In the genomic region with DNA sequence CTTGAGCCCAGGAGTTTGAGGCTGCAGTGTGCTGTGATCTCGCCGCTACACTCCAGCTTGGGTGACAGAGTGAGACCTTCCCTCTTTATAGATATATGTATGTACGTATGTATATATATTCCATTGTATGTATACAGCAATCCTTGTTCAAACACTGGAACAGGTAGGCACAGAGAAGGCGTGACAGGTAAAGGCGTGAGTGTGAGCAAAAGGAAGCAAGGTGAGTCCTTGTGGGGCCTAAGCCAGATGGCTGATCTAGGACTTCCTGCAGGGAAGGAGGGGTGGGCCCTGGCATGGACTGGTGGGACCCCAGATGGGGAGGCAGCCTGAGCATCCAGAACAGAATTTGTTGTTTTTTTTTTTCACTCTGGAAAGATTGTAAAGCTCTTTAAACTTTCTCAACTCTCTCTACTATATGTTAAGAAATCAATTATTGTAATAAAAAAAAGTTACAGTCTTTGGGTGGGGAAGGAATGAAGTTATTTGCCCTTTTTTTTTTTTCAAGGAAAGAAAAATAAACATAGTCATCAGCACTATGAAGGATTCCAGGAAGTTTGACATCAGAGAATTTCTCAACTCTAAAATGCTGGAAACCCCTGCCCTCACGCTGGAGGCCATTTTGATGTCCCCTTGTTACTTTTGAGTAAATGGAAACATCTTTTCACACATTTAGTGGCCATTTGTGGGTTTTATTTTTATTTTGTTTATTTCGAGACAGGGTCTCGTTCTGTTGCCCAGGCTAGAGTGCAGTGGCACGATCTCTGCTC, we compare ENCODE assay signal across 2 cellular contexts.
TF ChIP-seq lines count a peak whose summit lies in the region.

No MANE protein-coding gene starts in this region.

TF ChIP-seq in SK-N-SH, 30 proteins besides CTCF, POLR2A, EP300 and RAD21 (continued from another document):
- TF ChIP-seq MAX (IDR thresholded peaks at IDR 0.05; ENCODE audit: low read depth) (no peak), TAF1 (IDR thresholded peaks at IDR 0.05; ENCODE audit: borderline replicate concordance, low read depth, low read length) (no peak), MXI1 (IDR thresholded peaks at IDR 0.05; ENCODE audit: low read depth, low read length) (no peak), YY1 (IDR thresholded peaks at IDR 0.05; ENCODE audit: low read depth) (no peak), ZBTB33 (IDR thresholded peaks at IDR 0.05; ENCODE audit: borderline replicate concordance, low read depth) (no peak), USF1 (IDR thresholded peaks at IDR 0.05; ENCODE audit: borderline replicate concordance, low read depth) (no peak), MEF2A (IDR thresholded peaks at IDR 0.05; ENCODE audit: borderline replicate concordance, low read depth) (no peak), RXRA (IDR thresholded peaks at IDR 0.05; ENCODE audit: borderline replicate concordance, low read depth) (no peak), FOSL2 (IDR thresholded peaks at IDR 0.05; ENCODE audit: borderline replicate concordance, low read depth) (no peak), NRF1 (IDR thresholded peaks at IDR 0.05; ENCODE audit: low read depth, low read length) (no peak)
- TF ChIP-seq, protein P1, sequence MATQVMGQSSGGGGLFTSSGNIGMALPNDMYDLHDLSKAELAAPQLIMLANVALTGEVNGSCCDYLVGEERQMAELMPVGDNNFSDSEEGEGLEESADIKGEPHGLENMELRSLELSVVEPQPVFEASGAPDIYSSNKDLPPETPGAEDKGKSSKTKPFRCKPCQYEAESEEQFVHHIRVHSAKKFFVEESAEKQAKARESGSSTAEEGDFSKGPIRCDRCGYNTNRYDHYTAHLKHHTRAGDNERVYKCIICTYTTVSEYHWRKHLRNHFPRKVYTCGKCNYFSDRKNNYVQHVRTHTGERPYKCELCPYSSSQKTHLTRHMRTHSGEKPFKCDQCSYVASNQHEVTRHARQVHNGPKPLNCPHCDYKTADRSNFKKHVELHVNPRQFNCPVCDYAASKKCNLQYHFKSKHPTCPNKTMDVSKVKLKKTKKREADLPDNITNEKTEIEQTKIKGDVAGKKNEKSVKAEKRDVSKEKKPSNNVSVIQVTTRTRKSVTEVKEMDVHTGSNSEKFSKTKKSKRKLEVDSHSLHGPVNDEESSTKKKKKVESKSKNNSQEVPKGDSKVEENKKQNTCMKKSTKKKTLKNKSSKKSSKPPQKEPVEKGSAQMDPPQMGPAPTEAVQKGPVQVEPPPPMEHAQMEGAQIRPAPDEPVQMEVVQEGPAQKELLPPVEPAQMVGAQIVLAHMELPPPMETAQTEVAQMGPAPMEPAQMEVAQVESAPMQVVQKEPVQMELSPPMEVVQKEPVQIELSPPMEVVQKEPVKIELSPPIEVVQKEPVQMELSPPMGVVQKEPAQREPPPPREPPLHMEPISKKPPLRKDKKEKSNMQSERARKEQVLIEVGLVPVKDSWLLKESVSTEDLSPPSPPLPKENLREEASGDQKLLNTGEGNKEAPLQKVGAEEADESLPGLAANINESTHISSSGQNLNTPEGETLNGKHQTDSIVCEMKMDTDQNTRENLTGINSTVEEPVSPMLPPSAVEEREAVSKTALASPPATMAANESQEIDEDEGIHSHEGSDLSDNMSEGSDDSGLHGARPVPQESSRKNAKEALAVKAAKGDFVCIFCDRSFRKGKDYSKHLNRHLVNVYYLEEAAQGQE (IDR thresholded peaks at IDR 0.05; ENCODE audit: low read depth, low read length) = no peak

TF ChIP-seq in SK-N-SH treated with all-trans-retinoic acid at 6 μM for 48 hours, 23 proteins besides CTCF, POLR2A, EP300 and RAD21 (continued from another document):
- TF ChIP-seq PATZ1 (CRISPR knock-in tag; IDR thresholded peaks at IDR 0.05; ENCODE audit: borderline replicate concordance) (no peak), ZNF565 (CRISPR knock-in tag; conservative IDR thresholded peaks at IDR 0.05; ENCODE audit: low read depth) (no peak), ESRRG (CRISPR knock-in tag; IDR thresholded peaks at IDR 0.05) (no peak), ZNF8 (CRISPR knock-in tag; IDR thresholded peaks at IDR 0.05) (no peak), ZC3H10 (CRISPR knock-in tag; IDR thresholded peaks at IDR 0.05) (no peak), BACH2 (CRISPR knock-in tag; IDR thresholded peaks at IDR 0.05; ENCODE audit: borderline replicate concordance) (no peak), GLIS3 (CRISPR knock-in tag; IDR thresholded peaks at IDR 0.05) (no peak), PPARA (CRISPR knock-in tag; IDR thresholded peaks at IDR 0.05; ENCODE audit: borderline replicate concordance) (no peak), ZFP30 (CRISPR knock-in tag; IDR thresholded peaks at IDR 0.05) (no peak), CSRNP3 (CRISPR knock-in tag; IDR thresholded peaks at IDR 0.05) (no peak), SNAI2 (CRISPR knock-in tag; IDR thresholded peaks at IDR 0.05) (no peak), CSDC2 (CRISPR knock-in tag; IDR thresholded peaks at IDR 0.05) (no peak), ZFP3 (CRISPR knock-in tag; IDR thresholded peaks at IDR 0.05) (no peak), OSR1 (CRISPR knock-in tag; IDR thresholded peaks at IDR 0.05) (no peak), TOX (CRISPR knock-in tag; IDR thresholded peaks at IDR 0.05; ENCODE audit: borderline replicate concordance) (no peak), ZNF70 (CRISPR knock-in tag; IDR thresholded peaks at IDR 0.05) (no peak), ARNTL (CRISPR knock-in tag; IDR thresholded peaks at IDR 0.05; ENCODE audit: borderline replicate concordance, low read depth) (no peak)
- TF ChIP-seq, protein P2, sequence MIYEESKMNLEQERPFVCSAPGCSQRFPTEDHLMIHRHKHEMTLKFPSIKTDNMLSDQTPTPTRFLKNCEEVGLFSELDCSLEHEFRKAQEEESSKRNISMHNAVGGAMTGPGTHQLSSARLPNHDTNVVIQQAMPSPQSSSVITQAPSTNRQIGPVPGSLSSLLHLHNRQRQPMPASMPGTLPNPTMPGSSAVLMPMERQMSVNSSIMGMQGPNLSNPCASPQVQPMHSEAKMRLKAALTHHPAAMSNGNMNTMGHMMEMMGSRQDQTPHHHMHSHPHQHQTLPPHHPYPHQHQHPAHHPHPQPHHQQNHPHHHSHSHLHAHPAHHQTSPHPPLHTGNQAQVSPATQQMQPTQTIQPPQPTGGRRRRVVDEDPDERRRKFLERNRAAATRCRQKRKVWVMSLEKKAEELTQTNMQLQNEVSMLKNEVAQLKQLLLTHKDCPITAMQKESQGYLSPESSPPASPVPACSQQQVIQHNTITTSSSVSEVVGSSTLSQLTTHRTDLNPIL (CRISPR knock-in tag; IDR thresholded peaks at IDR 0.05; ENCODE audit: low read depth) = no peak
